ENCODE assay signal across 1 cellular context in genomic region chr11:108666373-108666772, GRCh38.
TF ChIP-seq lines count a peak whose summit lies in the region.

No MANE protein-coding gene starts in this region.

TF ChIP-seq in H1, 55 proteins besides CTCF, POLR2A, EP300 and RAD21:
- TF ChIP-seq GABPA (IDR thresholded peaks at IDR 0.05; ENCODE audit: borderline replicate concordance, insufficient read depth, low read length), result no peak
- 0 out of 2 replicates have a peak, but pooled peaks have one; percentile 18 for TF ChIP-seq TEAD4 (IDR thresholded peaks at IDR 0.05; ENCODE audit: low read depth, low read length)
TF ChIP-seq in H1: peak in this region for 1.
